In the genomic region with DNA sequence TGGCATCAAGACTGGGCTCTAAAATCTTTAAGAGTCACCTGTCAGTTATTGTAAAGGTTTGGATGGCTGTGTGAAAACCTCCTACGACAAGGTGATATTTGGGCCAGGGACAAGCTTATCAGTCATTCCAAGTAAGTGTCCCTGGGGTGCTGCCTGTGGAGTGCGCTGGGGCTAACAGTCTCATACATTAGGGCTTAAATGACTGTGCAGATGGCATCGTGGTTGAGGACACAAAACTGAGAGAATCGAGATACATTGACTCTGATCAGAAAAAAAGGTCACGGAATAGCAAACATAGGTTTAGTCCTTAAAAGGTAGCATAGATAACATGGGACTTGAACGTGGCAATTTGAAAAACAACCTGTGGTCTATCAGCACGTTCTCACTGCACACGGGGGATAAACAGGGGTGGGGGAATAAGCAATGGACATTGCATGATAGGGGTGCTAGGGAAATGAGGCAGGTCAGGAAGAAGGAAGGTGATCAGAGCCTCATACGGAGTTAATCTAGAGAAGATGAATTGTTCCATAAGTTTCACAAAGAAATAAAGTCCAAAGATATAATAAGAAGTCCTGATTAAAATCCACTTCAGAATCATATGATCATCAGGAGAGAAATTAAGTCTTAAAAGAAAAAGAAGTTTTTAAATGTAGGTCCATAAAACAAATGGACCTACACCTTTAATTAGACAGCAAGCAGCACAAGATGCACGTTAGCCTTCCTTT, we compare ENCODE assay signal across 13 cellular contexts.
A peak's percentile ranks its signal among the peaks of the same experiment; 100 is the strongest.
DNase-seq lines count a peak whose midpoint lies in the region; ATAC-seq and TF ChIP-seq lines count a peak whose summit lies in the region.
"Had no signal": no experiment of that assay in that cellular context is flagged by ENCODE, and none has a peak within 500 bp of the region (broad histone marks: within the 10 kb centered on the region; RNA-seq: fewer than 3 reads in every experiment).

No MANE protein-coding gene starts in this region.

- peaks cover 23 to 28% of the 10 kb centered on the region in 2 donors for H3K36me3 Mint-ChIP-seq in activated T-cell treated with anti-CD3 and anti-CD28 coated beads, Interleukin-2, amount 50 U/mL, for 72 hours (ENCODE audit: insufficient read depth in 2 of 2)
- H3K36me3 Mint-ChIP-seq: brain had no signal

- no peak for TF ChIP-seq EP300 in transverse colon (IDR thresholded peaks at IDR 0.05; ENCODE audit: low read depth)

- peaks cover 0 to 77% of the 10 kb centered on the region in 2 donors for H3K4me1 ChIP-seq in right atrium auricular region
- no peaks in the 10 kb centered on the region for H3K4me1 ChIP-seq in transverse colon
- H3K4me1 ChIP-seq: lower lobe of right lung had no signal

- no peak for ATAC-seq in Right ventricle myocardium superior (ENCODE audit: poor library complexity)
- ATAC-seq in HG02678 (IDR thresholded peaks at IDR 0.05; ENCODE audit: unreplicated experiment), result peak; percentile 26
- peak; percentile 33 to 45 for ATAC-seq in activated T-cell treated with anti-CD3 and anti-CD28 coated beads, Interleukin-2, amount 50 U/mL, for 72 hours (replicated peaks in 1 of 2)
- peak; percentile 50 for ATAC-seq in stimulated activated naive CD8-positive, alpha-beta T cell treated with anti-CD3 and anti-CD28 coated beads, Interleukin-15, amount 100 ng/mL, for 72 hours

- intact Hi-C loops in Right ventricle myocardium superior (cut with DNase I) (no loop called here), transverse colon (cut with DNase I; ENCODE audit: low total_unique reads) (no loop called here)

- H3K36me3 ChIP-seq in right atrium auricular region, result no peaks in the 10 kb centered on the region
- no peaks in the 10 kb centered on the region for H3K36me3 ChIP-seq in transverse colon
- H3K36me3 ChIP-seq: lower lobe of right lung had no signal

- H3K4me1 Mint-ChIP-seq in activated T-cell treated with anti-CD3 and anti-CD28 coated beads, Interleukin-2, amount 50 U/mL, for 72 hours (ENCODE audit: low read depth), result peaks cover 15% of the 10 kb centered on the region
- no peaks in the 10 kb centered on the region for H3K4me1 Mint-ChIP-seq in stimulated activated naive CD8-positive, alpha-beta T cell treated with anti-CD3 and anti-CD28 coated beads, Interleukin-15, amount 100 ng/mL, for 72 hours

- TF ChIP-seq POLR2A in transverse colon (IDR thresholded peaks at IDR 0.05), result no peak

- peak overlapping the region; percentile 75 to 85 for H3K27ac ChIP-seq in right atrium auricular region
- peak overlapping the region in 2 of 4 donors; percentile 1 to 10 for H3K27ac ChIP-seq in transverse colon
- H3K27ac ChIP-seq: KMS-11, lower lobe of right lung had no signal

- H3K27me3 ChIP-seq in right atrium auricular region (no peaks in the 10 kb centered on the region), transverse colon (no peaks in the 10 kb centered on the region)

- H3K27me3 Mint-ChIP-seq in activated T-cell treated with anti-CD3 and anti-CD28 coated beads, Interleukin-2, amount 50 U/mL, for 72 hours (ENCODE audit: low read depth), result no peaks in the 10 kb centered on the region
- no peaks in the 10 kb centered on the region for H3K27me3 Mint-ChIP-seq in stimulated activated naive CD8-positive, alpha-beta T cell treated with anti-CD3 and anti-CD28 coated beads, Interleukin-15, amount 100 ng/mL, for 72 hours
- H3K27me3 Mint-ChIP-seq: brain had no signal

- H3K9me3 Mint-ChIP-seq in activated T-cell treated with anti-CD3 and anti-CD28 coated beads, Interleukin-2, amount 50 U/mL, for 72 hours, result no peaks in the 10 kb centered on the region
- no peaks in the 10 kb centered on the region for H3K9me3 Mint-ChIP-seq in stimulated activated naive CD8-positive, alpha-beta T cell treated with anti-CD3 and anti-CD28 coated beads, Interleukin-15, amount 100 ng/mL, for 72 hours
- H3K9me3 Mint-ChIP-seq: brain had no signal

- TF ChIP-seq CTCF in right atrium auricular region (IDR thresholded peaks at IDR 0.05) (no peak), transverse colon (IDR thresholded peaks at IDR 0.05) (no peak)

- H3K9me3 ChIP-seq in right atrium auricular region (no peaks in the 10 kb centered on the region), transverse colon (no peaks in the 10 kb centered on the region)
- H3K9me3 ChIP-seq: lower lobe of right lung had no signal

- no peak for DNase-seq in right atrium auricular region (ENCODE audit: low spot score)
- no peak for DNase-seq in Right ventricle myocardium superior
- no peak for DNase-seq in activated T-cell treated with anti-CD3 and anti-CD28 coated beads, Interleukin-2, amount 50 U/mL, for 72 hours
- DNase-seq in stimulated activated naive CD8-positive, alpha-beta T cell treated with anti-CD3 and anti-CD28 coated beads, Interleukin-15, amount 100 ng/mL, for 72 hours, result no peak
- no peak for DNase-seq in H4 (ENCODE audit: low spot score)
- no peak for DNase-seq in NCI-H526 treated with DMSO at 0.1 percent for 48 hours (lab: John Stamatoyannopoulos, UW)
- DNase-seq in transverse colon, result no peak
- DNase-seq: AML-193, lower lobe of right lung, NCI-H2081 had no signal

- 73 to 74% methylated on average over 7 to 10 of the region's 10 CpGs for WGBS in transverse colon (ENCODE audit: low coverage in 1 of 2), 2 donors

- H3K4me3 ChIP-seq in right atrium auricular region (peak overlapping the region in 1 of 2 donors; percentile 5), transverse colon (no peak overlapping the region)
- H3K4me3 ChIP-seq: lower lobe of right lung had no signal

- in situ Hi-C loops in transverse colon (cut with MboI; ENCODE audit: low pct_ligation_motif_present in 1 of 4, low pct_unique_long_range_greater_than_20kb in 1 of 4, low sequenced_read_pairs in 3 of 4), result no loop called here

- H3K27ac Mint-ChIP-seq in activated T-cell treated with anti-CD3 and anti-CD28 coated beads, Interleukin-2, amount 50 U/mL, for 72 hours, result peak overlapping the region; percentile 93
- H3K27ac Mint-ChIP-seq in stimulated activated naive CD8-positive, alpha-beta T cell treated with anti-CD3 and anti-CD28 coated beads, Interleukin-15, amount 100 ng/mL, for 72 hours, result peak overlapping the region; percentile 65 to 83

- H3K4me3 Mint-ChIP-seq in activated T-cell treated with anti-CD3 and anti-CD28 coated beads, Interleukin-2, amount 50 U/mL, for 72 hours, result peak overlapping the region; percentile 93 to 95
- H3K4me3 Mint-ChIP-seq in stimulated activated naive CD8-positive, alpha-beta T cell treated with anti-CD3 and anti-CD28 coated beads, Interleukin-15, amount 100 ng/mL, for 72 hours, result peak overlapping the region; percentile 83 to 92
